8 cellular contexts compared by ENCODE assay signal in genomic region chr5:149648464-149649393, GRCh38.
DNase-seq lines count a peak whose midpoint lies in the region; ATAC-seq, FAIRE-seq and TF ChIP-seq lines count a peak whose summit lies in the region.
"Not testable (repeated sequence)": the region's sequence is repeated elsewhere in the genome, so short reads cannot be mapped to it uniquely, and the experiment has no call there.

No MANE protein-coding gene starts in this region.

- not testable (repeated sequence) for H3K27ac ChIP-seq in DND-41 (ENCODE audit: low read length); K562 (ENCODE audit: extremely low read depth, low read depth, low read length)

- not testable (repeated sequence) for H3K27me3 Mint-ChIP-seq in activated CD4-positive, alpha-beta T cell treated with anti-CD3 and anti-CD28 coated beads, Interleukin-2, amount 10 ng/mL, durations not matched to agents 24 days and 14 days; activated T-cell treated with anti-CD3 and anti-CD28 coated beads, Interleukin-2, amount 50 U/mL, for 72 hours (ENCODE audit: low read depth); stimulated activated naive CD8-positive, alpha-beta T cell treated with anti-CD3 and anti-CD28 coated beads, Interleukin-15, amount 100 ng/mL, for 72 hours

- H3K27ac Mint-ChIP-seq in activated CD4-positive, alpha-beta T cell treated with anti-CD3 and anti-CD28 coated beads, Interleukin-2, amount 10 ng/mL, durations not matched to agents 24 days and 14 days; activated T-cell treated with anti-CD3 and anti-CD28 coated beads, Interleukin-2, amount 50 U/mL, for 72 hours; stimulated activated naive CD8-positive, alpha-beta T cell treated with anti-CD3 and anti-CD28 coated beads, Interleukin-15, amount 100 ng/mL, for 72 hours: not testable (repeated sequence)

- peak; percentile 55 for ATAC-seq in DND-41 (ENCODE audit: insufficient read depth, low read depth)
- ATAC-seq in activated T-cell treated with anti-CD3 and anti-CD28 coated beads, Interleukin-2, amount 50 U/mL, for 72 hours (replicated peaks in 1 of 2), result peak; percentile 46 to 59
- peak; percentile 16; the same call in 1 of the 3 replicates for ATAC-seq in K562
- ATAC-seq in mucosa of descending colon, result peak; percentile 53
- peak; percentile 60 for ATAC-seq in stimulated activated naive CD8-positive, alpha-beta T cell treated with anti-CD3 and anti-CD28 coated beads, Interleukin-15, amount 100 ng/mL, for 72 hours

- WGBS in K562 (ENCODE audit: insufficient coverage, low coverage, missing lambda C conversion rate), result 46% methylated on average over 6 of the region's 6 CpGs

- not testable (repeated sequence) for H3K9me3 Mint-ChIP-seq in activated CD4-positive, alpha-beta T cell treated with anti-CD3 and anti-CD28 coated beads, Interleukin-2, amount 10 ng/mL, durations not matched to agents 24 days and 14 days; activated T-cell treated with anti-CD3 and anti-CD28 coated beads, Interleukin-2, amount 50 U/mL, for 72 hours; stimulated activated naive CD8-positive, alpha-beta T cell treated with anti-CD3 and anti-CD28 coated beads, Interleukin-15, amount 100 ng/mL, for 72 hours

- not testable (repeated sequence) for H3K9me3 ChIP-seq in DND-41 (ENCODE audit: insufficient read depth, low read length, severe bottlenecking); MG63; K562 (replicated peaks; ENCODE audit: control insufficient read depth, insufficient read depth, low read depth, low read length); mucosa of descending colon

- not testable (repeated sequence) for H3K9me1 ChIP-seq in K562 (ENCODE audit: control insufficient read depth, insufficient read depth, low read length)

- BruUV-seq in K562 (replicated peaks; lab: Mats Ljungman, UMichigan), result not testable (repeated sequence)

- DNase-seq in DND-41; activated T-cell treated with anti-CD3 and anti-CD28 coated beads, Interleukin-2, amount 50 U/mL, for 72 hours; mucosa of descending colon: not testable (repeated sequence)
- DNase-seq in MG63, result peak; percentile 45
- DNase-seq in NCI-H748 (lab: John Stamatoyannopoulos, UW; ENCODE audit: unreplicated experiment), result peak; percentile 11
- peak; percentile 68 for DNase-seq in activated CD4-positive, alpha-beta T cell treated with anti-CD3 and anti-CD28 coated beads, Interleukin-2, amount 10 ng/mL, durations not matched to agents 24 days and 14 days
- DNase-seq in K562 (ENCODE audit: extremely low read depth in 1 of 4, low spot score in 3 of 4), result peak in 1 of 4 experiments; percentile 28
- DNase-seq in stimulated activated naive CD8-positive, alpha-beta T cell treated with anti-CD3 and anti-CD28 coated beads, Interleukin-15, amount 100 ng/mL, for 72 hours, result peak in 1 of 2 donors; percentile 28

- not testable (repeated sequence) for H3K4me3 ChIP-seq in DND-41 (ENCODE audit: low read depth in 1 of 2, low read length in 2 of 2); MG63; K562; mucosa of descending colon

- H3K4me3 Mint-ChIP-seq in activated CD4-positive, alpha-beta T cell treated with anti-CD3 and anti-CD28 coated beads, Interleukin-2, amount 10 ng/mL, durations not matched to agents 24 days and 14 days; activated T-cell treated with anti-CD3 and anti-CD28 coated beads, Interleukin-2, amount 50 U/mL, for 72 hours; stimulated activated naive CD8-positive, alpha-beta T cell treated with anti-CD3 and anti-CD28 coated beads, Interleukin-15, amount 100 ng/mL, for 72 hours: not testable (repeated sequence)

- H3K36me3 ChIP-seq in DND-41 (ENCODE audit: insufficient read depth, low read length); MG63; K562 (ENCODE audit: control insufficient read depth, insufficient read depth, low read length); mucosa of descending colon (ENCODE audit: low read depth): not testable (repeated sequence)

- not testable (repeated sequence) for H3K4me1 Mint-ChIP-seq in activated CD4-positive, alpha-beta T cell treated with anti-CD3 and anti-CD28 coated beads, Interleukin-2, amount 10 ng/mL, durations not matched to agents 24 days and 14 days; activated T-cell treated with anti-CD3 and anti-CD28 coated beads, Interleukin-2, amount 50 U/mL, for 72 hours (ENCODE audit: low read depth)
- peaks cover 11% of the 10 kb centered on the region for H3K4me1 Mint-ChIP-seq in stimulated activated naive CD8-positive, alpha-beta T cell treated with anti-CD3 and anti-CD28 coated beads, Interleukin-15, amount 100 ng/mL, for 72 hours

- FAIRE-seq in K562 (lab: Jason Lieb, UNC), result not testable (repeated sequence)

- not testable (repeated sequence) for H2AFZ ChIP-seq in DND-41 (ENCODE audit: low read depth, low read length); K562 (ENCODE audit: low read depth, low read length)

- not testable (repeated sequence) for TF ChIP-seq CTCF in DND-41 (IDR thresholded peaks at IDR 0.05; ENCODE audit: borderline replicate concordance, extremely low read depth, low read length, poor library complexity, severe bottlenecking); K562 (IDR thresholded peaks at IDR 0.05 in 2 of 3, conservative IDR thresholded peaks at IDR 0.05 in 1 of 3; ENCODE audit: insufficient read depth in 2 of 3, low read depth in 1 of 3, low read length in 3 of 3); mucosa of descending colon (IDR thresholded peaks at IDR 0.05)

- CTCF ChIA-PET in K562 (lab: Yijun Ruan, JAX; ENCODE audit: low intra/inter-chr PET ratio), result not testable (repeated sequence)

- H3K79me2 ChIP-seq in DND-41 (ENCODE audit: insufficient read depth, low read length); K562 (ENCODE audit: control insufficient read depth, insufficient read depth, low read length): not testable (repeated sequence)

- in situ Hi-C loops in K562 (cut with MboI), result not testable (repeated sequence)

- POLR2A ChIA-PET in K562 (lab: Yijun Ruan, JAX), result interaction anchor here (0.9 to 1.3 kb wide), 2 partner anchors 9 to 312 kb away, joined by 3 to 4 read pairs; partner anchors contain the start of gene SLC26A2

- not testable (repeated sequence) for H3K4me2 ChIP-seq in DND-41 (ENCODE audit: insufficient read depth, low read length); K562 (ENCODE audit: insufficient read depth, low read length)

- H4K20me1 ChIP-seq in DND-41 (ENCODE audit: insufficient read depth, low read length); K562 (replicated peaks; ENCODE audit: control insufficient read depth, insufficient read depth, low read length): not testable (repeated sequence)

- TF ChIP-seq EP300 in K562 (IDR thresholded peaks at IDR 0.05; ENCODE audit: low read length), result not testable (repeated sequence)

- H3K27me3 ChIP-seq in DND-41 (ENCODE audit: insufficient read depth, low read length, poor library complexity); MG63; K562 (ENCODE audit: control insufficient read depth in 2 of 2, insufficient read depth in 2 of 2, low read length in 2 of 2): not testable (repeated sequence)

- TF ChIP-seq RAD21 in K562 (CRISPR knock-in tag; conservative IDR thresholded peaks at IDR 0.05 in 1 of 2, IDR thresholded peaks at IDR 0.05 in 1 of 2), result not testable (repeated sequence)

- not testable (repeated sequence) for H3K36me3 Mint-ChIP-seq in activated CD4-positive, alpha-beta T cell treated with anti-CD3 and anti-CD28 coated beads, Interleukin-2, amount 10 ng/mL, durations not matched to agents 24 days and 14 days (ENCODE audit: low read depth); activated T-cell treated with anti-CD3 and anti-CD28 coated beads, Interleukin-2, amount 50 U/mL, for 72 hours (ENCODE audit: insufficient read depth in 2 of 2)

- not testable (repeated sequence) for TF ChIP-seq POLR2A in K562 (conservative IDR thresholded peaks at IDR 0.05)

- not testable (repeated sequence) for H3K4me1 ChIP-seq in DND-41 (ENCODE audit: insufficient read depth, low read length); K562 (replicated peaks in 1 of 2; ENCODE audit: control insufficient read depth in 2 of 2, insufficient read depth in 2 of 2, low read length in 2 of 2); mucosa of descending colon (ENCODE audit: low read depth)

- intact Hi-C loops in activated CD4-positive, alpha-beta T cell treated with anti-CD3 and anti-CD28 coated beads, Interleukin-2, amount 10 ng/mL, durations not matched to agents 24 days and 14 days (cut with micrococcal nuclease); K562 (cut with micrococcal nuclease); mucosa of descending colon (cut with DNase I, micrococcal nuclease): not testable (repeated sequence)

- not testable (repeated sequence) for H3K9ac ChIP-seq in DND-41 (ENCODE audit: low read depth, low read length); K562 (ENCODE audit: insufficient read depth in 1 of 2, low read depth in 2 of 2, low read length in 2 of 2)

TF ChIP-seq in K562, 482 proteins besides CTCF, POLR2A, EP300 and RAD21 (continues in another document):
- TF ChIP-seq ADNP (tag; IDR thresholded peaks at IDR 0.05) (peak; percentile 78), SMARCA5 (IDR thresholded peaks at IDR 0.05) (peak; percentile 50; the same call in 1 of the 2 replicates), HDAC2 (IDR thresholded peaks at IDR 0.05) (peak; percentile 74; the same call in 1 of the 2 replicates), RBM25 (IDR thresholded peaks at IDR 0.05; ENCODE audit: low read depth, low read length, severe bottlenecking) (peak; percentile 87), BCOR (IDR thresholded peaks at IDR 0.05) (peak; percentile 89), KDM1A (IDR thresholded peaks at IDR 0.05) (peak; percentile 59 to 66)
